ENCODE assay signal across 8 cellular contexts in the genomic region with DNA sequence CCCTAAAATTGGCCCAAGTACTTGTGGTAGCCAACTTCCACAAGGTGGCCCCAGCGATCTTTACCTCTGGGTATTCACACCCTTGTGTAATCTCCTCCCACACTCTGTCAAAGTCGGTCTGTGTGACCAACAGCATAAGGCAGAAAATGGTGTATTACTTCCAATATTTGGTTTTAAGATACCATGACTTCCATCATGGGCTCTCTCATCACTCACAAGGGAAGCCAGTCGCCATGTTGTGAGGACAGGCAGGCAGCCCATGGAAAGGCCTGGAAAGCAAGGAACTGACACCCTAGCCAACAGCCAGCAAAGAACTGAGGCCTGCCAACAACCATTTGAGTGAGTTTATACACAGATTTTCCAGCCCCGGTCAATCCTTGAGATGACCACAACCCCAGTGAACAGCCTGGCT.
DNase-seq lines count a peak whose midpoint lies in the region; ATAC-seq and TF ChIP-seq lines count a peak whose summit lies in the region.

No MANE protein-coding gene starts in this region.

- H3K27me3 ChIP-seq in ascending aorta = no peaks in the 10 kb centered on the region

- no peaks in the 10 kb centered on the region for H3K4me1 Mint-ChIP-seq in T-helper 17 cell

- no peaks in the 10 kb centered on the region for H3K36me3 Mint-ChIP-seq in T-helper 17 cell (ENCODE audit: low read depth)

- ATAC-seq in HG02840 (IDR thresholded peaks at IDR 0.05; ENCODE audit: low FRiP score, unreplicated experiment) (peak; percentile 87), T-helper 17 cell (peak; percentile 94)

- peak overlapping the region; percentile 62 to 70 for H3K27ac ChIP-seq in ascending aorta

- intact Hi-C loops in ascending aorta (cut with DNase I) = loop anchor here (2.0 to 10.0 kb wide), 5 partner anchors 22 to 562 kb away; no protein-coding TSS in a partner anchor

- H3K36me3 ChIP-seq in ascending aorta = no peaks in the 10 kb centered on the region

- H3K4me3 ChIP-seq in ascending aorta = no peak overlapping the region

- H3K27me3 Mint-ChIP-seq in T-helper 17 cell = no peaks in the 10 kb centered on the region

- DNase-seq in activated gamma-delta T cell treated with Interleukin-2 at 50 U/mL for 16 hours (peak; percentile 70), activated gamma-delta T cell (lab: John Stamatoyannopoulos, UW) (no peak), NCI-H1417 treated with DMSO at 0.1 percent for 48 hours (lab: John Stamatoyannopoulos, UW) (peak; percentile 5), T-helper 17 cell (peak; percentile 25 to 55 (median 34)), ascending aorta (ENCODE audit: low spot score in 2 of 2) (peak in 1 of 2 donors; percentile 89), hippocampal formation (lab: John Stamatoyannopoulos, UW) (peak; percentile 16 to 38), smooth muscle cell of the brain vasculature (ENCODE audit: low read depth, low spot score) (peak; percentile 79)

- peak; percentile 54 to 75 (median 68) for TF ChIP-seq CTCF in ascending aorta (IDR thresholded peaks at IDR 0.05)

- H3K4me3 Mint-ChIP-seq in T-helper 17 cell = no peak overlapping the region

- H3K4me1 ChIP-seq in ascending aorta = peaks cover 0 to 9% of the 10 kb centered on the region in 2 donors

- H3K9me3 ChIP-seq in T-helper 17 cell (ENCODE audit: control insufficient read depth, low read length, poor library complexity, severe bottlenecking) = no peaks in the 10 kb centered on the region
- H3K9me3 ChIP-seq in ascending aorta = no peaks in the 10 kb centered on the region

- peak overlapping the region; percentile 34 for H3K27ac Mint-ChIP-seq in T-helper 17 cell
